In genomic region chr10:6213908-6214307, GRCh38 we compare ENCODE assay signal across 29 cellular contexts. TPM values are rescaled to one million over a fixed set of nuclear protein-coding genes. Genes with fewer than 3 reads are reported as not detected.
DNase-seq lines count a peak whose midpoint lies in the region; ATAC-seq, FAIRE-seq and TF ChIP-seq lines count a peak whose summit lies in the region.
"Had no signal": no experiment of that assay in that cellular context is flagged by ENCODE, and none has a peak within 500 bp of the region (broad histone marks: within the 10 kb centered on the region; RNA-seq: fewer than 3 reads in every experiment).

No MANE protein-coding gene starts in this region.

- intact Hi-C loops in activated CD4-positive, alpha-beta T cell treated with anti-CD3 and anti-CD28 coated beads for 36 hours (cut with DNase I, micrococcal nuclease), result no loop called here
- intact Hi-C loops in upper lobe of right lung (cut with DNase I), result no loop called here

- DNase-seq in activated CD4-positive, alpha-beta T cell treated with anti-CD3 and anti-CD28 coated beads for 36 hours, result no peak
- DNase-seq in activated CD4-positive, alpha-beta T cell treated with anti-CD3 and anti-CD28 coated beads, Interleukin-2, amount 10 ng/mL, durations not matched to agents 7 days and 5 days, result no peak
- DNase-seq in astrocyte (ENCODE audit: low read depth), result no peak
- no peak for DNase-seq in upper lobe of right lung
- DNase-seq in NK-92 (lab: John Stamatoyannopoulos, UW; ENCODE audit: unreplicated experiment), result no peak
- no peak for DNase-seq in GM19240 (ENCODE audit: insufficient read length, low spot score)
- DNase-seq: activated CD4-positive, alpha-beta T cell treated with anti-CD3 and anti-CD28 coated beads for 48 hours; activated CD8-positive, alpha-beta memory T cell treated with anti-CD3 and anti-CD28 coated beads for 24 hours; activated naive CD4-positive, alpha-beta T cell; activated naive CD8-positive, alpha-beta T cell treated with anti-CD3 and anti-CD28 coated beads, Interleukin-2, amount 50 U/mL, for 24 hours; foreskin melanocyte; NCI-H146; NCI-H748 treated with DMSO at 0.1 percent for 48 hours; Peyer's patch; right lobe of liver; SHP77 treated with DMSO at 0.1 percent for 48 hours; stimulated activated CD8-positive, alpha-beta memory T cell treated with anti-CD3 and anti-CD28 coated beads, Interleukin-4, amount 100 ng/mL, for 48 hours; stimulated activated naive CD8-positive, alpha-beta T cell treated with anti-CD3 and anti-CD28 coated beads, Interleukin-15, amount 100 ng/mL, for 72 hours; T1000 had no signal

- no peak overlapping the region for H2AFZ ChIP-seq in astrocyte (ENCODE audit: low read depth, low read length)

- H3K4me3 ChIP-seq in astrocyte (ENCODE audit: insufficient read depth, low read depth, low read length) (no peak overlapping the region), neutrophil (ENCODE audit: low read depth in 1 of 2, low read length in 1 of 2) (no peak overlapping the region), upper lobe of right lung (no peak overlapping the region)
- H3K4me3 ChIP-seq: GM12878, lung, Peyer's patch, right lobe of liver, tibial nerve had no signal

- POLR2A ChIA-PET in activated CD4-positive, alpha-beta T cell treated with anti-CD3 and anti-CD28 coated beads for 36 hours (lab: Charles Lee), result no interaction called here
- POLR2A ChIA-PET in activated CD4-positive, alpha-beta T cell treated with anti-CD3 and anti-CD28 coated beads, Interleukin-2, amount 10 ng/mL, durations not matched to agents 7 days and 5 days (lab: Charles Lee), result no interaction called here

- peaks cover 29% of the 10 kb centered on the region for H3K4me1 ChIP-seq in astrocyte (ENCODE audit: insufficient read depth, low read length)
- H3K4me1 ChIP-seq in neutrophil (ENCODE audit: control insufficient read depth in 1 of 2, insufficient read depth in 1 of 2, low read depth in 1 of 2, low read length in 1 of 2), result peaks cover 22 to 30% of the 10 kb centered on the region in 2 experiments
- H3K4me1 ChIP-seq in upper lobe of right lung, result peaks cover 7% of the 10 kb centered on the region
- H3K4me1 ChIP-seq: Peyer's patch, right lobe of liver had no signal

- H3K27ac ChIP-seq in astrocyte (ENCODE audit: low read depth, low read length) (no peak overlapping the region), neutrophil (peak overlapping the region; percentile 35), upper lobe of right lung (no peak overlapping the region)
- H3K27ac ChIP-seq: 22Rv1, Peyer's patch, right lobe of liver, tibial nerve, VCaP had no signal

- no peaks in the 10 kb centered on the region for H3K27me3 Mint-ChIP-seq in activated CD4-positive, alpha-beta T cell treated with anti-CD3 and anti-CD28 coated beads for 36 hours
- no peaks in the 10 kb centered on the region for H3K27me3 Mint-ChIP-seq in activated CD4-positive, alpha-beta T cell treated with anti-CD3 and anti-CD28 coated beads, Interleukin-2, amount 10 ng/mL, durations not matched to agents 7 days and 5 days
- no peaks in the 10 kb centered on the region for H3K27me3 Mint-ChIP-seq in astrocyte (ENCODE audit: low read depth, unreplicated experiment)
- H3K27me3 Mint-ChIP-seq: activated naive CD8-positive, alpha-beta T cell treated with anti-CD3 and anti-CD28 coated beads, Interleukin-2, amount 50 U/mL, for 24 hours; stimulated activated naive CD8-positive, alpha-beta T cell treated with anti-CD3 and anti-CD28 coated beads, Interleukin-15, amount 100 ng/mL, for 72 hours had no signal

- H3K36me3 ChIP-seq in astrocyte (ENCODE audit: insufficient read depth, low read length), result peaks cover 9% of the 10 kb centered on the region
- H3K36me3 ChIP-seq in neutrophil, result peaks cover 62% of the 10 kb centered on the region
- peaks cover 56% of the 10 kb centered on the region for H3K36me3 ChIP-seq in upper lobe of right lung

- peaks cover 58% of the 10 kb centered on the region for H3K79me2 ChIP-seq in astrocyte (ENCODE audit: insufficient read depth, low read length)

- H3K9me3 ChIP-seq in astrocyte (ENCODE audit: insufficient read depth, low read depth, low read length) (no peaks in the 10 kb centered on the region), neutrophil (peaks cover 4% of the 10 kb centered on the region), upper lobe of right lung (no peaks in the 10 kb centered on the region)
- H3K9me3 ChIP-seq: Peyer's patch, right lobe of liver, tibial nerve had no signal

- ATAC-seq in activated CD4-positive, alpha-beta T cell treated with anti-CD3 and anti-CD28 coated beads for 36 hours, result no peak
- ATAC-seq in upper lobe of right lung, result peak; percentile 55
- ATAC-seq in HG03520 (IDR thresholded peaks at IDR 0.05; ENCODE audit: unreplicated experiment), result no peak
- ATAC-seq: activated naive CD8-positive, alpha-beta T cell treated with anti-CD3 and anti-CD28 coated beads, Interleukin-2, amount 50 U/mL, for 24 hours; GM12878; right lobe of liver; stimulated activated naive CD8-positive, alpha-beta T cell treated with anti-CD3 and anti-CD28 coated beads, Interleukin-15, amount 100 ng/mL, for 72 hours had no signal

- peaks cover 57% of the 10 kb centered on the region for H3K36me3 Mint-ChIP-seq in activated CD4-positive, alpha-beta T cell treated with anti-CD3 and anti-CD28 coated beads for 36 hours (ENCODE audit: low read depth)
- peaks cover 38% of the 10 kb centered on the region for H3K36me3 Mint-ChIP-seq in activated CD4-positive, alpha-beta T cell treated with anti-CD3 and anti-CD28 coated beads, Interleukin-2, amount 10 ng/mL, durations not matched to agents 7 days and 5 days (ENCODE audit: low read depth)
- H3K36me3 Mint-ChIP-seq in astrocyte (ENCODE audit: low read depth, unreplicated experiment), result peaks cover 27% of the 10 kb centered on the region

- H3K27ac Mint-ChIP-seq in activated CD4-positive, alpha-beta T cell treated with anti-CD3 and anti-CD28 coated beads for 36 hours, result peak overlapping the region; percentile 3
- H3K27ac Mint-ChIP-seq in activated CD4-positive, alpha-beta T cell treated with anti-CD3 and anti-CD28 coated beads, Interleukin-2, amount 10 ng/mL, durations not matched to agents 7 days and 5 days, result no peak overlapping the region
- H3K27ac Mint-ChIP-seq in astrocyte (ENCODE audit: unreplicated experiment), result peak overlapping the region; percentile 44
- H3K27ac Mint-ChIP-seq: activated naive CD8-positive, alpha-beta T cell treated with anti-CD3 and anti-CD28 coated beads, Interleukin-2, amount 50 U/mL, for 24 hours had no signal

- no peak for FAIRE-seq in astrocyte (lab: Jason Lieb, UNC)
- FAIRE-seq: endometrium, GM12878, H1, HTR-8/SVneo had no signal

- no peaks in the 10 kb centered on the region for H3K9me3 Mint-ChIP-seq in activated CD4-positive, alpha-beta T cell treated with anti-CD3 and anti-CD28 coated beads for 36 hours (ENCODE audit: low read depth)
- H3K9me3 Mint-ChIP-seq in activated CD4-positive, alpha-beta T cell treated with anti-CD3 and anti-CD28 coated beads, Interleukin-2, amount 10 ng/mL, durations not matched to agents 7 days and 5 days, result no peaks in the 10 kb centered on the region
- no peaks in the 10 kb centered on the region for H3K9me3 Mint-ChIP-seq in astrocyte (ENCODE audit: unreplicated experiment)
- H3K9me3 Mint-ChIP-seq: activated naive CD8-positive, alpha-beta T cell treated with anti-CD3 and anti-CD28 coated beads, Interleukin-2, amount 50 U/mL, for 24 hours; stimulated activated naive CD8-positive, alpha-beta T cell treated with anti-CD3 and anti-CD28 coated beads, Interleukin-15, amount 100 ng/mL, for 72 hours had no signal

- H3K4me1 Mint-ChIP-seq in activated CD4-positive, alpha-beta T cell treated with anti-CD3 and anti-CD28 coated beads for 36 hours, result peaks cover 4% of the 10 kb centered on the region
- peaks cover 11% of the 10 kb centered on the region for H3K4me1 Mint-ChIP-seq in activated CD4-positive, alpha-beta T cell treated with anti-CD3 and anti-CD28 coated beads, Interleukin-2, amount 10 ng/mL, durations not matched to agents 7 days and 5 days
- H3K4me1 Mint-ChIP-seq in astrocyte (ENCODE audit: low read depth, unreplicated experiment), result peaks cover 17% of the 10 kb centered on the region
- H3K4me1 Mint-ChIP-seq: activated naive CD8-positive, alpha-beta T cell treated with anti-CD3 and anti-CD28 coated beads, Interleukin-2, amount 50 U/mL, for 24 hours had no signal

- no peak overlapping the region for H3K4me3 Mint-ChIP-seq in activated CD4-positive, alpha-beta T cell treated with anti-CD3 and anti-CD28 coated beads for 36 hours
- H3K4me3 Mint-ChIP-seq in activated CD4-positive, alpha-beta T cell treated with anti-CD3 and anti-CD28 coated beads, Interleukin-2, amount 10 ng/mL, durations not matched to agents 7 days and 5 days, result no peak overlapping the region
- H3K4me3 Mint-ChIP-seq in astrocyte (ENCODE audit: unreplicated experiment), result no peak overlapping the region
- H3K4me3 Mint-ChIP-seq: activated naive CD8-positive, alpha-beta T cell treated with anti-CD3 and anti-CD28 coated beads, Interleukin-2, amount 50 U/mL, for 24 hours; stimulated activated naive CD8-positive, alpha-beta T cell treated with anti-CD3 and anti-CD28 coated beads, Interleukin-15, amount 100 ng/mL, for 72 hours had no signal

- peaks cover 74% of the 10 kb centered on the region for H4K20me1 ChIP-seq in astrocyte (ENCODE audit: insufficient read depth, low read length)

- CTCF ChIA-PET in activated CD4-positive, alpha-beta T cell treated with anti-CD3 and anti-CD28 coated beads for 36 hours (lab: Charles Lee), result interaction anchor here (0.5 to 0.8 kb wide), 2 partner anchors 87 to 1238 kb away, joined by 3 read pairs; no protein-coding TSS in a partner anchor
- CTCF ChIA-PET in activated CD4-positive, alpha-beta T cell treated with anti-CD3 and anti-CD28 coated beads, Interleukin-2, amount 10 ng/mL, durations not matched to agents 7 days and 5 days (lab: Charles Lee), result interaction anchor here (0.9 to 2.4 kb wide), 2 partner anchors 30 to 188 kb away, joined by 6 read pairs; no protein-coding TSS in a partner anchor

- TF ChIP-seq CTCF in astrocyte (IDR thresholded peaks at IDR 0.05; ENCODE audit: insufficient read depth, low read depth, low read length) (no peak), neutrophil (IDR thresholded peaks at IDR 0.05) (no peak), upper lobe of right lung (IDR thresholded peaks at IDR 0.05) (no peak)

- H3K27me3 ChIP-seq in astrocyte (ENCODE audit: insufficient read depth, low read length) (no peaks in the 10 kb centered on the region), neutrophil (no peaks in the 10 kb centered on the region), upper lobe of right lung (no peaks in the 10 kb centered on the region)
- H3K27me3 ChIP-seq: Peyer's patch, right lobe of liver, tibial nerve had no signal

- no peak overlapping the region for H3K4me2 ChIP-seq in astrocyte (ENCODE audit: low read length)

- H3K9ac ChIP-seq in astrocyte (ENCODE audit: low read length), result no peak overlapping the region

RNA-seq across cellular contexts. Expression of gene PFKFB3, which starts 11.2 kb away (rescaled TPM):
- 100 to 1,000 TPM; 133 to 183 TPM for total RNA-seq in activated CD4-positive, alpha-beta T cell treated with anti-CD3 and anti-CD28 coated beads for 36 hours
- total RNA-seq in activated CD4-positive, alpha-beta T cell treated with anti-CD3 and anti-CD28 coated beads, Interleukin-2, amount 10 ng/mL, durations not matched to agents 7 days and 5 days, result 10 to 100 TPM; 77.1 to 82.2 TPM
- total RNA-seq in astrocyte, result 52.4 and 53.4 TPM in 2 replicates
- 77.2 TPM for total RNA-seq in upper lobe of right lung
